ENCODE assay signal across 14 cellular contexts in the genomic region with DNA sequence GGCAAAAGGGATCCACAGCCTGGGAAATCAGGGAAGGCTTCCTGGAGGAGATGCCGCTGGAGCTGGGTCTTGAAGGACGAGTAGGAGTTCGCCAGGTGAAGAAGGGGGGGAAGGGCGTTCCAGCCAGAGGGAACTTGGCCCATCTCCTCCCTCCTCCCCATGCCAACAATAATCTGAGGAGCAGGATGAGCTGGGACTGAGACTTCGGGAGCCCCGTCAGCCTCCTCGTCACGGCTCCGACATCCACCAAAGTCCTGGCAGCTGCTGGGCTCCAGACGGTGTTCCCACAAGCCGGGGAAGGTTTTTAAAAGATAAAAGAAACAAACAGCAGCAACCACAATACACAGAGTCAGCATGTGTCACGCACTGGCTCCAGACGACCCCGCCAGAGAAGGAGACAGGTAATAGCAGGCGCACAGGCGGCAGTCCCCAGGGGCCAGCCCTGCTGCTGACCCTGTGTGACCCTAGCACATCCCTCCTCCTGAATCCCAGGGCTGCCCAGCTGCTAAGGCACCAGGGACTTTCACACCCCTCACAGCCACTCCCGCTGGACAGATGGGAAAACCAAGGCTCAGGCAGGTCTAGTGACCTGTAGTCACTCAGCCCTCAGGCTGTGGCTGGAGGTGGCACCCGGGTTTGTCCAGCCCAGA. TPM values are rescaled to one million over a fixed set of nuclear protein-coding genes. Genes with fewer than 3 reads are reported as not detected.
DNase-seq lines count a peak whose midpoint lies in the region; TF ChIP-seq lines count a peak whose summit lies in the region.
"Had no signal": no experiment of that assay in that cellular context is flagged by ENCODE, and none has a peak within 500 bp of the region (broad histone marks: within the 10 kb centered on the region; RNA-seq: fewer than 3 reads in every experiment).

No MANE protein-coding gene starts in this region.

- H3K36me3 Mint-ChIP-seq in nephron progenitor cell (ENCODE audit: low read depth) = no peaks in the 10 kb centered on the region

- H3K4me3 ChIP-seq in choroid plexus epithelial cell (ENCODE audit: low read depth, low read length) = no peak overlapping the region
- H3K4me3 ChIP-seq: adrenal gland had no signal

- H3K9me3 Mint-ChIP-seq in nephron progenitor cell = no peaks in the 10 kb centered on the region
- H3K9me3 Mint-ChIP-seq: naive B cell; stimulated activated memory B cell treated with anti-CD40 and anti-IgM and Interleukin-4, amounts not matched to agents 10 μg/mL and 1 μg/mL and 100 μg/mL, for 72 hours had no signal

- TF ChIP-seq CTCF in choroid plexus epithelial cell (conservative IDR thresholded peaks at IDR 0.05; ENCODE audit: low read depth, low read length) (no peak), nephron progenitor cell (IDR thresholded peaks at IDR 0.05) (no peak)

- peaks cover 73% of the 10 kb centered on the region for H3K4me1 Mint-ChIP-seq in nephron progenitor cell
- H3K4me1 Mint-ChIP-seq: stimulated activated memory B cell treated with anti-CD40 and anti-IgM and Interleukin-4, amounts not matched to agents 10 μg/mL and 1 μg/mL and 100 μg/mL, for 72 hours had no signal

- no peaks in the 10 kb centered on the region for H3K27me3 Mint-ChIP-seq in nephron progenitor cell (ENCODE audit: low read depth, poor library complexity)
- H3K27me3 Mint-ChIP-seq: naive B cell; stimulated activated memory B cell treated with anti-CD40 and anti-IgM and Interleukin-4, amounts not matched to agents 10 μg/mL and 1 μg/mL and 100 μg/mL, for 72 hours; T-helper 17 cell had no signal

- H3K4me3 Mint-ChIP-seq in nephron progenitor cell = peak overlapping the region; percentile 4
- H3K4me3 Mint-ChIP-seq: stimulated activated memory B cell treated with anti-CD40 and anti-IgM and Interleukin-4, amounts not matched to agents 10 μg/mL and 1 μg/mL and 100 μg/mL, for 72 hours; T-helper 17 cell had no signal

- DNase-seq in AG08396 (ENCODE audit: low spot score) = peak; percentile 75
- peak; percentile 87 for DNase-seq in LHCN-M2 (ENCODE audit: low read depth)
- peak; percentile 84 for DNase-seq in choroid plexus epithelial cell (ENCODE audit: low read depth)
- no peak for DNase-seq in nephron progenitor cell
- DNase-seq in NCI-H748 treated with DMSO at 0.1 percent for 48 hours (lab: John Stamatoyannopoulos, UW) = no peak
- DNase-seq in RKO (ENCODE audit: low spot score) = no peak
- DNase-seq in inferior parietal cortex (ENCODE audit: extremely low spot score) = no peak
- no peak for DNase-seq in activated CD4-positive, alpha-beta T cell treated with anti-CD3 and anti-CD28 coated beads for 4 hours
- DNase-seq: BE2C, naive B cell, NCI-H1092 treated with DMSO at 0.1 percent for 48 hours, T-helper 17 cell had no signal

- H3K27ac Mint-ChIP-seq in nephron progenitor cell = peak overlapping the region; percentile 94
- H3K27ac Mint-ChIP-seq: stimulated activated memory B cell treated with anti-CD40 and anti-IgM and Interleukin-4, amounts not matched to agents 10 μg/mL and 1 μg/mL and 100 μg/mL, for 72 hours had no signal

RNA-seq across cellular contexts. Expression of a gene that starts 37.3 kb away (rescaled TPM):
- total RNA-seq in LHCN-M2 (2014; rRNA removed) = 71.4 and 81.2 TPM in 2 replicates
- polyA plus RNA-seq in LHCN-M2 (2012) = 13.7 TPM

RNA-seq across cellular contexts. Expression of a gene that starts 39.7 kb away (rescaled TPM):
- total RNA-seq in LHCN-M2 (2014; rRNA removed) = 27.3 and 31.7 TPM in 2 replicates
- polyA plus RNA-seq in LHCN-M2 (2012) = 28.8 TPM

Comparison
In these comparisons a context has a peak if more than half of its experiments do, and no peak if none do; other contexts are left out.
1. DNase-seq: peak in AG08396 (single experiment), LHCN-M2 (single experiment) and choroid plexus epithelial cell (single experiment); none in nephron progenitor cell (single experiment), NCI-H748 treated with DMSO at 0.1 percent for 48 hours (single experiment), RKO (single experiment), inferior parietal cortex (single experiment) and activated CD4-positive, alpha-beta T cell treated with anti-CD3 and anti-CD28 coated beads for 4 hours (0 of 2).